Comparison of ENCODE assay signal across 25 cellular contexts in the genomic region with DNA sequence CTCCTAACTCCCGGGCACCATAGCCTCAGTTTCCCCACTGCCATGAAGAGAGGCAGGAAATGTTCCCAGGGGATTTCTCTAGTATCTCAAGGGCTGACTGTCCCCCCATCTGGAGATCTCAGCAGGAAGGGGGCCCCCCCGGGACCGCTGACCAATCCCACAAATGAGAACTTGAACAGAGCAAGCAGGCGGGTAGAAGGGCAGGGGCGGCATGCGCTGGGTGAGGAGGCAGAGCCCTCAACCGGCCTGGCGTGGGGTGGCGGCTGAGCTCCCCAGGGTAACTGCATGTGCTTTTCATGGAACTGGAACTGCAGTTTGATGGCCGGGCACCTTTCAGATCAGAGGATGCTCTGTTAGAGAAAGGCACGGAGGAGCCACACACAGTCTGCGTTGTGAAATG.
"Had no signal": no experiment of that assay in that cellular context is flagged by ENCODE, and none has a peak within 500 bp of the region (broad histone marks: within the 10 kb centered on the region; RNA-seq: fewer than 3 reads in every experiment).

No MANE protein-coding gene starts in this region.

- H3K27me3 ChIP-seq: neutrophil, ovary, tibial nerve, uterus had no signal

- H3K4me1 ChIP-seq: prostate gland, tibial nerve, uterus had no signal

- H3K9me3 Mint-ChIP-seq: memory B cell, type B pancreatic cell had no signal

- H3K36me3 Mint-ChIP-seq: immature natural killer cell; memory B cell; naive thymus-derived CD4-positive, alpha-beta T cell; stimulated activated memory B cell treated with anti-CD40 and anti-IgM and Interleukin-4, amounts not matched to agents 10 μg/mL and 1 μg/mL and 100 μg/mL, for 72 hours; type B pancreatic cell had no signal

- H3K4me3 Mint-ChIP-seq: immature natural killer cell; memory B cell; naive thymus-derived CD4-positive, alpha-beta T cell; stimulated activated memory B cell treated with anti-CD40 and anti-IgM and Interleukin-4, amounts not matched to agents 10 μg/mL and 1 μg/mL and 100 μg/mL, for 72 hours; stimulated activated naive CD8-positive, alpha-beta T cell treated with anti-CD3 and anti-CD28 coated beads, Interleukin-15, amount 100 ng/mL, for 72 hours; type B pancreatic cell had no signal

- DNase-seq: hypothalamus; immature natural killer cell; left ventricle myocardium inferior; midbrain; naive thymus-derived CD4-positive, alpha-beta T cell; occipital lobe; ovary; retina; right cardiac atrium; stimulated activated CD4-positive, alpha-beta T cell treated with anti-CD3 and anti-CD28 coated beads, Interleukin-4, amount 100 ng/mL, for 24 hours; stimulated activated CD8-positive, alpha-beta memory T cell treated with anti-CD3 and anti-CD28 coated beads, Interleukin-4, amount 100 ng/mL, for 48 hours; stimulated activated naive CD4-positive, alpha-beta T cell treated with Interleukin-2 at 50 U/mL for 16 hours; stimulated activated naive CD8-positive, alpha-beta T cell treated with anti-CD3 and anti-CD28 coated beads, Interleukin-15, amount 100 ng/mL, for 72 hours; substantia nigra; uterus had no signal

- H3K27ac ChIP-seq: heart left ventricle, left ventricle myocardium inferior, neutrophil, ovary, prostate gland, skin epidermis, tibial nerve, uterus had no signal

- H3K27ac Mint-ChIP-seq: immature natural killer cell; memory B cell; naive thymus-derived CD4-positive, alpha-beta T cell; stimulated activated memory B cell treated with anti-CD40 and anti-IgM and Interleukin-4, amounts not matched to agents 10 μg/mL and 1 μg/mL and 100 μg/mL, for 72 hours; type B pancreatic cell had no signal

- ATAC-seq: heart left ventricle; mucosa of descending colon; naive thymus-derived CD4-positive, alpha-beta T cell; right cardiac atrium; sciatic nerve; stimulated activated memory B cell treated with anti-CD40 and anti-IgM and Interleukin-4, amounts not matched to agents 10 μg/mL and 1 μg/mL and 100 μg/mL, for 72 hours; stimulated activated naive CD8-positive, alpha-beta T cell treated with anti-CD3 and anti-CD28 coated beads, Interleukin-15, amount 100 ng/mL, for 72 hours had no signal

- H3K36me3 ChIP-seq: heart left ventricle, left ventricle myocardium inferior, neutrophil, ovary, prostate gland, tibial nerve, uterus had no signal

- H3K4me1 Mint-ChIP-seq: immature natural killer cell; memory B cell; naive thymus-derived CD4-positive, alpha-beta T cell; stimulated activated memory B cell treated with anti-CD40 and anti-IgM and Interleukin-4, amounts not matched to agents 10 μg/mL and 1 μg/mL and 100 μg/mL, for 72 hours; stimulated activated naive CD8-positive, alpha-beta T cell treated with anti-CD3 and anti-CD28 coated beads, Interleukin-15, amount 100 ng/mL, for 72 hours had no signal

- H3K4me3 ChIP-seq: heart left ventricle, left ventricle myocardium inferior, mucosa of descending colon, ovary, prostate gland, skin epidermis, tibial nerve, uterus had no signal

- H3K9me3 ChIP-seq: mucosa of descending colon, neutrophil, ovary, prostate gland, uterus had no signal
